Comparison of ENCODE assay signal across 8 cellular contexts in the genomic region with DNA sequence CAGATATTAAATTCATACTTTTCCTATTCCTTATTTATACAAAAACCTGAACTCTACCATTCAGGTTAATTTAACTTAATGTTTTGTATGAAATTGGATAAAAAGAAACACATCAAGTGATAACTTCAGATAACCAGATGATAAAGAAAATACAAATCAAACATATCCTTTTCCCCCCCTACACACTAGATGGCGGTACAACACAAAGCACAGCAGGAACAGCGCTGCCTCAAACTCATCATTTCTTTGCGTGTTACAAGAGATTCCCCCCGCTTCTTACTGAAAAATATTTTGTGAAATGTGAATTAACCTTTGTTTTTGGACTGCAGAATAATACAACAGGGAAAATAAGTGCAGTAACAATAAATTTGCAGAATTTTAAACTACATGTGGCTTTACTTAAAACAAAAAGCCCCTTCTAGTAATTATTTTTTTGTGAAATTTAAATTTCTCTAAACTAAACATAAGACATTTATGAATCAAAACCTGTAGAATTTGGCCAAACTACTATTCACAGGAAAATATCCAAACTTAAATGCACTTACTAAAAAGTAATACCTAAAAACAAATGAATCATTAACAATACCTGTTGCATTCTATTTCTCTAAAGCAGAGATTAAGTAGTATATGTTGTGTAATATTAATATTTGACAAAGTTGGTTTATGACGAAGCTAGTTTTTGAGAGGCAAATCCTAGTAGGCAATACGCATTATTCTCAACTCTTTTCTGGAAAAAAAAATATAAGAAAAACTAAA.
DNase-seq lines count a peak whose midpoint lies in the region; ATAC-seq, FAIRE-seq and TF ChIP-seq lines count a peak whose summit lies in the region.

No MANE protein-coding gene starts in this region.

- H3K4me3 ChIP-seq in DND-41 (ENCODE audit: low read depth in 1 of 2, low read length in 2 of 2) = no peak overlapping the region
- no peak overlapping the region for H3K4me3 ChIP-seq in MG63
- no peak overlapping the region for H3K4me3 ChIP-seq in SJCRH30
- no peak overlapping the region for H3K4me3 ChIP-seq in brain microvascular endothelial cell (ENCODE audit: low read depth, low read length)
- no peak overlapping the region for H3K4me3 ChIP-seq in aorta (ENCODE audit: low read length in 2 of 2)

- no peak overlapping the region for H3K9ac ChIP-seq in DND-41 (ENCODE audit: low read depth, low read length)

- peak; percentile 99 for FAIRE-seq in islet of Langerhans (lab: Jason Lieb, UNC)

- H3K4me2 ChIP-seq in DND-41 (ENCODE audit: insufficient read depth, low read length) = no peak overlapping the region

- WGBS in aorta, 2 donors = 32 to 33% methylated on average over 6 of the region's 6 CpGs

- H3K36me3 ChIP-seq in DND-41 (ENCODE audit: insufficient read depth, low read length) = no peaks in the 10 kb centered on the region
- H3K36me3 ChIP-seq in MG63 = no peaks in the 10 kb centered on the region
- no peaks in the 10 kb centered on the region for H3K36me3 ChIP-seq in SJCRH30
- no peaks in the 10 kb centered on the region for H3K36me3 ChIP-seq in brain microvascular endothelial cell (replicated peaks)
- H3K36me3 ChIP-seq in aorta (ENCODE audit: control insufficient read depth in 1 of 2, insufficient read depth in 2 of 2, low read length in 1 of 2) = peaks cover 2 to 3% of the 10 kb centered on the region in 2 donors

- ATAC-seq in DND-41 (ENCODE audit: insufficient read depth, low read depth) (peak; percentile 67; the same call in 2 of the 3 replicates), GM21360 (IDR thresholded peaks at IDR 0.05; ENCODE audit: unreplicated experiment) (peak; percentile 68), aorta (ENCODE audit: low FRiP score) (no peak)

- intact Hi-C loops in aorta (cut with DNase I) = loop anchor here (2.0 to 5.0 kb wide), 3 partner anchors 215 to 635 kb away; no protein-coding TSS in a partner anchor

- peak; percentile 45 for DNase-seq in DND-41
- peak; percentile 13 for DNase-seq in MG63
- DNase-seq in SJCRH30 = peak; percentile 31 to 69
- peak; percentile 63 for DNase-seq in brain microvascular endothelial cell
- peak; percentile 24 for DNase-seq in stimulated activated CD4-positive, alpha-beta T cell treated with anti-CD3 and anti-CD28 coated beads, Interleukin-2, amount 100 ng/mL, for 4 hours (ENCODE audit: low read depth)
- no peak for DNase-seq in aorta

- H3K79me2 ChIP-seq in DND-41 (ENCODE audit: insufficient read depth, low read length) = no peaks in the 10 kb centered on the region

- H3K27me3 ChIP-seq in DND-41 (ENCODE audit: insufficient read depth, low read length, poor library complexity) (peaks cover 27% of the 10 kb centered on the region), MG63 (no peaks in the 10 kb centered on the region), SJCRH30 (no peaks in the 10 kb centered on the region), brain microvascular endothelial cell (replicated peaks) (no peaks in the 10 kb centered on the region), aorta (ENCODE audit: control insufficient read depth in 1 of 2, insufficient read depth in 2 of 2, low read length in 1 of 2) (no peaks in the 10 kb centered on the region)

- in situ Hi-C loops in brain microvascular endothelial cell (cut with HindIII; ENCODE audit: low pct_ligation_motif_present, low sequenced_read_pairs) = no loop called here

- TF ChIP-seq CTCF in DND-41 (IDR thresholded peaks at IDR 0.05; ENCODE audit: borderline replicate concordance, extremely low read depth, low read length, poor library complexity, severe bottlenecking) (peak; percentile 89), brain microvascular endothelial cell (IDR thresholded peaks at IDR 0.05; ENCODE audit: low read depth, low read length, missing control alignments) (peak; percentile 88)

- H3K9me3 ChIP-seq in DND-41 (ENCODE audit: insufficient read depth, low read length, severe bottlenecking) (no peaks in the 10 kb centered on the region), MG63 (no peaks in the 10 kb centered on the region), SJCRH30 (replicated peaks) (no peaks in the 10 kb centered on the region), aorta (ENCODE audit: control insufficient read depth, low read length) (no peaks in the 10 kb centered on the region)

- H2AFZ ChIP-seq in DND-41 (ENCODE audit: low read depth, low read length) = no peak overlapping the region

- no peaks in the 10 kb centered on the region for H4K20me1 ChIP-seq in DND-41 (ENCODE audit: insufficient read depth, low read length)

- H3K4me1 ChIP-seq in DND-41 (ENCODE audit: insufficient read depth, low read length) (no peaks in the 10 kb centered on the region), SJCRH30 (no peaks in the 10 kb centered on the region; the same call in 1 of the 2 replicates), aorta (ENCODE audit: control insufficient read depth in 1 of 2, insufficient read depth in 2 of 2, low read length in 2 of 2) (no peaks in the 10 kb centered on the region)

- no peak overlapping the region for H3K27ac ChIP-seq in DND-41 (ENCODE audit: low read length)
- H3K27ac ChIP-seq in SJCRH30 = no peak overlapping the region
- H3K27ac ChIP-seq in brain microvascular endothelial cell = no peak overlapping the region
- H3K27ac ChIP-seq in aorta (ENCODE audit: low read depth in 1 of 2, low read length in 2 of 2) = no peak overlapping the region

Comparison
In these comparisons a context has a peak if more than half of its experiments do, and no peak if none do; other contexts are left out.
1. DNase-seq: peak in DND-41 (single experiment), MG63 (single experiment), SJCRH30 (2 of 2), brain microvascular endothelial cell (single experiment) and stimulated activated CD4-positive, alpha-beta T cell treated with anti-CD3 and anti-CD28 coated beads, Interleukin-2, amount 100 ng/mL, for 4 hours (single experiment); none in aorta (0 of 2).